In genomic region chrX:74291964-74292891, GRCh38 we compare ENCODE assay signal across 1 cellular context.
A peak's percentile ranks its signal among the peaks of the same experiment; 100 is the strongest.
TF ChIP-seq lines count a peak whose summit lies in the region.

No MANE protein-coding gene starts in this region.

TF ChIP-seq in K562, 482 proteins besides CTCF, POLR2A, EP300 and RAD21 (continued from another document and continues in another):
- TF ChIP-seq CEBPG (CRISPR knock-in tag; IDR thresholded peaks at IDR 0.05) (peak; percentile 24; the same call in 1 of the 2 replicates), CEBPG (tag; conservative IDR thresholded peaks at IDR 0.05 in 1 of 2, IDR thresholded peaks at IDR 0.05 in 1 of 2) (peak in 1 of 2 experiments; percentile 67; a peak in 2 of 4 replicates), PREB (CRISPR knock-in tag; IDR thresholded peaks at IDR 0.05) (0 out of 2 replicates have a peak, but pooled peaks have one; percentile 63), HDAC3 (IDR thresholded peaks at IDR 0.05; ENCODE audit: borderline replicate concordance, partially characterized antibody) (no peak), ZNF644 (tag; IDR thresholded peaks at IDR 0.05; ENCODE audit: low read depth) (no peak), CSDE1 (IDR thresholded peaks at IDR 0.05) (no peak), CTCFL (IDR thresholded peaks at IDR 0.05; ENCODE audit: borderline replicate concordance, insufficient read depth, low read depth, low read length, poor library complexity, severe bottlenecking) (peak; percentile 33), STAT5B (CRISPR knock-in tag; IDR thresholded peaks at IDR 0.05) (no peak), ZNF184 (CRISPR knock-in tag; IDR thresholded peaks at IDR 0.05) (no peak), ZNF253 (CRISPR knock-in tag; conservative IDR thresholded peaks at IDR 0.05) (no peak), NFIX (CRISPR knock-in tag; IDR thresholded peaks at IDR 0.05; ENCODE audit: low read depth) (no peak), PHF20 (IDR thresholded peaks at IDR 0.05; ENCODE audit: partially characterized antibody) (no peak), FOS (IDR thresholded peaks at IDR 0.05; ENCODE audit: extremely low read depth, insufficient read length) (no peak), FOXJ2 (tag; IDR thresholded peaks at IDR 0.05) (no peak), ZNF695 (CRISPR knock-in tag; IDR thresholded peaks at IDR 0.05) (no peak), PRDM10 (IDR thresholded peaks at IDR 0.05; ENCODE audit: partially characterized antibody) (peak; percentile 76), CEBPZ (IDR thresholded peaks at IDR 0.05; ENCODE audit: borderline replicate concordance, low read depth, low read length) (no peak), TOE1 (IDR thresholded peaks at IDR 0.05; ENCODE audit: borderline replicate concordance) (no peak), TOE1 (CRISPR knock-in tag; IDR thresholded peaks at IDR 0.05; ENCODE audit: borderline replicate concordance, low read depth) (no peak), ATF7 (IDR thresholded peaks at IDR 0.05) (0 out of 2 replicates have a peak, but pooled peaks have one; percentile 22), E2F1 (CRISPR knock-in tag; IDR thresholded peaks at IDR 0.05) (no peak), NR2F6 (CRISPR knock-in tag; IDR thresholded peaks at IDR 0.05) (no peak), ZFP1 (CRISPR knock-in tag; IDR thresholded peaks at IDR 0.05) (no peak), MAFG (tag; conservative IDR thresholded peaks at IDR 0.05) (peak; percentile 94), CHD2 (IDR thresholded peaks at IDR 0.05; ENCODE audit: low read depth, low read length) (peak; percentile 41; the same call in 1 of the 2 replicates), PML (IDR thresholded peaks at IDR 0.05; ENCODE audit: low read length) (0 out of 2 replicates have a peak, but pooled peaks have one; percentile 21), MBD1 (CRISPR knock-in tag; IDR thresholded peaks at IDR 0.05) (no peak), SNRNP70 (optimal IDR thresholded peaks at IDR 0.05; ENCODE audit: low read depth, low read length) (no peak), FIP1L1 (IDR thresholded peaks at IDR 0.05; ENCODE audit: low read depth, low read length, poor library complexity, severe bottlenecking) (no peak), PRMT5 (CRISPR knock-in tag; IDR thresholded peaks at IDR 0.05) (no peak), MXD1 (CRISPR knock-in tag; IDR thresholded peaks at IDR 0.05; ENCODE audit: borderline replicate concordance, poor library complexity, severe bottlenecking) (no peak), ZFP91 (CRISPR knock-in tag; IDR thresholded peaks at IDR 0.05) (no peak), PCBP1 (IDR thresholded peaks at IDR 0.05; ENCODE audit: low read depth, low read length, poor library complexity, severe bottlenecking) (no peak), JUND (IDR thresholded peaks at IDR 0.05; ENCODE audit: borderline replicate concordance, low read depth, low read length) (0 out of 2 replicates have a peak, but pooled peaks have one; percentile 2), JUND (tag; IDR thresholded peaks at IDR 0.05; ENCODE audit: borderline replicate concordance, low read depth, low read length) (no peak; the same call in 2 of the 3 replicates), SRSF7 (optimal IDR thresholded peaks at IDR 0.05; ENCODE audit: low read depth, low read length) (no peak), DPF2 (IDR thresholded peaks at IDR 0.05) (peak; percentile 58; the same call in 1 of the 2 replicates), PHF8 (IDR thresholded peaks at IDR 0.05; ENCODE audit: borderline replicate concordance, low read length) (peak; percentile 57), ZKSCAN1 (IDR thresholded peaks at IDR 0.05; ENCODE audit: low read depth, low read length) (no peak), SIX5 (IDR thresholded peaks at IDR 0.05; ENCODE audit: borderline replicate concordance in 1 of 2, insufficient read depth in 1 of 2, low read depth in 1 of 2, low read length in 2 of 2) (no peak), EGR1 (conservative IDR thresholded peaks at IDR 0.05) (peak; percentile 77), SAFB (IDR thresholded peaks at IDR 0.05; ENCODE audit: borderline replicate concordance, low read depth, low read length) (no peak), ZNF121 (CRISPR knock-in tag; conservative IDR thresholded peaks at IDR 0.05) (no peak), ILF3 (IDR thresholded peaks at IDR 0.05; ENCODE audit: borderline replicate concordance) (no peak), NUFIP1 (IDR thresholded peaks at IDR 0.05; ENCODE audit: partially characterized antibody) (no peak), ZNF75A (CRISPR knock-in tag; IDR thresholded peaks at IDR 0.05) (no peak), ZNF639 (CRISPR knock-in tag; conservative IDR thresholded peaks at IDR 0.05 in 1 of 2, IDR thresholded peaks at IDR 0.05 in 1 of 2) (0 out of 4 replicates have a peak, but pooled peaks of 1 of the 2 experiments have one; percentile 36), ELF1 (tag; IDR thresholded peaks at IDR 0.05) (no peak), RBM39 (optimal IDR thresholded peaks at IDR 0.05; ENCODE audit: low read depth, low read length) (no peak), HNRNPUL1 (IDR thresholded peaks at IDR 0.05; ENCODE audit: low read length) (no peak), ZNF212 (CRISPR knock-in tag; IDR thresholded peaks at IDR 0.05) (no peak), XRCC3 (IDR thresholded peaks at IDR 0.05) (no peak), BACH1 (tag; IDR thresholded peaks at IDR 0.05) (peak; percentile 55; the same call in 1 of the 2 replicates), FOXP1 (CRISPR knock-in tag; IDR thresholded peaks at IDR 0.05) (no peak), RB1 (IDR thresholded peaks at IDR 0.05; ENCODE audit: low read depth) (no peak)
